Comparison of ENCODE assay signal across 18 cellular contexts in the genomic region with DNA sequence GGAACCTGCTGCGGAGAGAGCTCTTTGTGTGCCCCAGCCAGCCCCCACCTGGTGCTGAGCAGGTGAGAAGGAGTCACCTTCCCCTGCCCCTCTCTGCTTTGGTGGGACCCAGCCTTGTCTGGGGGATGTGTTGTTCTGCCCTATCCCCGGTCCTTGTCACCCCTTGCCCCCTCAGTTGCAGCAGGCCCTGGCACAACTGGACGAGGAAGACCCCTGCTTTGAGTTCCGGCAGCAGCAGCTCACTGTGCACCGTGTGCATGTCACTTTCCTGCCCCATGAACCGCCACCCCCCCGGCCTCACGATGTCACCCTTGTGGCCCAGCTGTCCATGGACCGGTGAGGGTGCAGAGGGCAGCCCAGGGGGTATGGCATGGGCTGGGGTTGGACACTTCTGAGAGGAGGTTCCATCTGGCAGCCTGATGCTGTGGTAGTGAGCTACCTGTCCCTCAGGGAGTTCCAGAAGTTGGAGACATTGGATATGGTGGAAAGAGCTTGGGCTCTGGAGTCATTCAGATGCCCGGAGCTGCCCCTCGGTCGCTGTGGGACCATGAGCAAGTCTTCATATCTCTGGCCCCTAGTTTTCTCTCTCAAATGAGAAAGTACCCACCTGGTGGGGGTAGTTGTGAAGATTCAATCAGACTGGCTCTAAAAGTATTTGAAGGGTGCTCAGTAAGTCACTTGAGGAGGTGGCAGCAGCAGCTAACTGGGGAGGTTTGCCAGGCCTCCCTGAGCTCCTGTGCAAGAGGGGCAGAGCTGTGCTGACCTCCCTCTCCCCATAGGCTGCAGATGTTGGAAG. TPM values are rescaled to one million over a fixed set of nuclear protein-coding genes. Genes with fewer than 3 reads are reported as not detected.
DNase-seq lines count a peak whose midpoint lies in the region; ATAC-seq and TF ChIP-seq lines count a peak whose summit lies in the region.
"Had no signal": no experiment of that assay in that cellular context is flagged by ENCODE, and none has a peak within 500 bp of the region (broad histone marks: within the 10 kb centered on the region; RNA-seq: fewer than 3 reads in every experiment).

No MANE protein-coding gene starts in this region.

- no peaks in the 10 kb centered on the region for H3K9me3 Mint-ChIP-seq in activated CD4-positive, alpha-beta T cell treated with anti-CD3 and anti-CD28 coated beads, Interleukin-2, amount 10 ng/mL, durations not matched to agents 7 days and 5 days
- no peaks in the 10 kb centered on the region for H3K9me3 Mint-ChIP-seq in central memory CD8-positive, alpha-beta T cell
- peaks cover 6% of the 10 kb centered on the region for H3K9me3 Mint-ChIP-seq in nephron progenitor cell
- H3K9me3 Mint-ChIP-seq: activated naive CD4-positive, alpha-beta T cell treated with anti-CD3 and anti-CD28 coated beads, Interleukin-2, amount 50 U/mL, for 72 hours; activated T-cell treated with anti-CD3 and anti-CD28 coated beads, Interleukin-2, amount 50 U/mL, for 4 hours; endodermal cell had no signal

- intact Hi-C loops in sciatic nerve (cut with DNase I), result no loop called here

- ATAC-seq in central memory CD8-positive, alpha-beta T cell (replicated peaks; ENCODE audit: extremely low read depth, poor library complexity, severe bottlenecking), result no peak
- no peak for ATAC-seq in sciatic nerve
- ATAC-seq: activated naive CD4-positive, alpha-beta T cell treated with anti-CD3 and anti-CD28 coated beads, Interleukin-2, amount 50 U/mL, for 72 hours; activated T-cell treated with anti-CD3 and anti-CD28 coated beads, Interleukin-2, amount 50 U/mL, for 4 hours; lower lobe of right lung had no signal

- no peak overlapping the region for H3K4me3 Mint-ChIP-seq in activated CD4-positive, alpha-beta T cell treated with anti-CD3 and anti-CD28 coated beads, Interleukin-2, amount 10 ng/mL, durations not matched to agents 7 days and 5 days
- no peak overlapping the region for H3K4me3 Mint-ChIP-seq in central memory CD8-positive, alpha-beta T cell
- H3K4me3 Mint-ChIP-seq in nephron progenitor cell, result no peak overlapping the region
- H3K4me3 Mint-ChIP-seq: activated T-cell treated with anti-CD3 and anti-CD28 coated beads, Interleukin-2, amount 50 U/mL, for 4 hours; endodermal cell had no signal

- peaks cover 2% of the 10 kb centered on the region for H3K36me3 Mint-ChIP-seq in activated CD4-positive, alpha-beta T cell treated with anti-CD3 and anti-CD28 coated beads, Interleukin-2, amount 10 ng/mL, durations not matched to agents 7 days and 5 days (ENCODE audit: low read depth)
- H3K36me3 Mint-ChIP-seq in central memory CD8-positive, alpha-beta T cell (ENCODE audit: insufficient read depth), result peaks cover 12% of the 10 kb centered on the region
- peaks cover 4% of the 10 kb centered on the region for H3K36me3 Mint-ChIP-seq in nephron progenitor cell (ENCODE audit: low read depth)
- H3K36me3 Mint-ChIP-seq: activated naive CD4-positive, alpha-beta T cell treated with anti-CD3 and anti-CD28 coated beads, Interleukin-2, amount 50 U/mL, for 72 hours had no signal

- no peak for DNase-seq in activated CD4-positive, alpha-beta T cell treated with anti-CD3 and anti-CD28 coated beads, Interleukin-2, amount 10 ng/mL, durations not matched to agents 7 days and 5 days
- DNase-seq in activated CD4-positive, alpha-beta T cell treated with anti-CD3 and anti-CD28 coated beads for 1 hour, result no peak
- DNase-seq in GM10266 (ENCODE audit: extremely low spot score) (peak; percentile 10), sciatic nerve (ENCODE audit: low spot score) (peak; percentile 54), nephron progenitor cell (no peak), D341Med (ENCODE audit: low spot score) (no peak), SHP77 (lab: John Stamatoyannopoulos, UW) (no peak)
- no peak for DNase-seq in central memory CD8-positive, alpha-beta T cell (ENCODE audit: low spot score in 2 of 2)
- DNase-seq: activated T-cell treated with anti-CD3 and anti-CD28 coated beads, Interleukin-2, amount 50 U/mL, for 4 hours; DMS79 treated with DMSO at 0.1 percent for 48 hours; lower lobe of right lung; NCI-H1048; NCI-H2029 treated with DMSO at 0.1 percent for 48 hours; NCI-H446; stimulated activated CD4-positive, alpha-beta T cell treated with anti-CD3 and anti-CD28 coated beads, Interleukin-2, amount 100 ng/mL, for 24 hours had no signal

- CTCF ChIA-PET in activated CD4-positive, alpha-beta T cell treated with anti-CD3 and anti-CD28 coated beads, Interleukin-2, amount 10 ng/mL, durations not matched to agents 7 days and 5 days (lab: Charles Lee), result interaction anchor here (1.1 to 1.6 kb wide), 2 partner anchors 10 to 21 kb away, joined by 3 to 5 read pairs; no protein-coding TSS in a partner anchor

- no peak for TF ChIP-seq CTCF in GM10266 (IDR thresholded peaks at IDR 0.05; ENCODE audit: control insufficient read depth, insufficient read depth, low read depth, missing control alignments)
- TF ChIP-seq CTCF in nephron progenitor cell (IDR thresholded peaks at IDR 0.05), result no peak

- POLR2A ChIA-PET in activated CD4-positive, alpha-beta T cell treated with anti-CD3 and anti-CD28 coated beads, Interleukin-2, amount 10 ng/mL, durations not matched to agents 7 days and 5 days (lab: Charles Lee), result no interaction called here

- H3K4me1 Mint-ChIP-seq in activated CD4-positive, alpha-beta T cell treated with anti-CD3 and anti-CD28 coated beads, Interleukin-2, amount 10 ng/mL, durations not matched to agents 7 days and 5 days, result peaks cover 32% of the 10 kb centered on the region
- peaks cover 40% of the 10 kb centered on the region for H3K4me1 Mint-ChIP-seq in central memory CD8-positive, alpha-beta T cell
- H3K4me1 Mint-ChIP-seq in nephron progenitor cell, result peaks cover 32% of the 10 kb centered on the region

- peak overlapping the region; percentile 46 for H3K27ac Mint-ChIP-seq in activated CD4-positive, alpha-beta T cell treated with anti-CD3 and anti-CD28 coated beads, Interleukin-2, amount 10 ng/mL, durations not matched to agents 7 days and 5 days
- peak overlapping the region; percentile 83 for H3K27ac Mint-ChIP-seq in central memory CD8-positive, alpha-beta T cell (ENCODE audit: low read depth)
- H3K27ac Mint-ChIP-seq in nephron progenitor cell, result no peak overlapping the region
- H3K27ac Mint-ChIP-seq: endodermal cell had no signal

- peaks cover 17% of the 10 kb centered on the region for H3K27me3 Mint-ChIP-seq in activated CD4-positive, alpha-beta T cell treated with anti-CD3 and anti-CD28 coated beads, Interleukin-2, amount 10 ng/mL, durations not matched to agents 7 days and 5 days
- H3K27me3 Mint-ChIP-seq in central memory CD8-positive, alpha-beta T cell, result no peaks in the 10 kb centered on the region
- H3K27me3 Mint-ChIP-seq in nephron progenitor cell (ENCODE audit: low read depth, poor library complexity), result peaks cover 45% of the 10 kb centered on the region

RNA-seq across cellular contexts. Expression of a gene that starts 4.3 kb away (rescaled TPM):
- total RNA-seq in activated CD4-positive, alpha-beta T cell treated with anti-CD3 and anti-CD28 coated beads, Interleukin-2, amount 10 ng/mL, durations not matched to agents 7 days and 5 days, result under 1 TPM; 0.40 to 0.44 TPM
- 1.4 TPM for total RNA-seq in sciatic nerve
- total RNA-seq: A172 had no signal

RNA-seq across cellular contexts. Expression of a gene that starts 9.1 kb away (rescaled TPM):
- 10 to 100 TPM; 47.1 to 51.1 TPM for total RNA-seq in activated CD4-positive, alpha-beta T cell treated with anti-CD3 and anti-CD28 coated beads, Interleukin-2, amount 10 ng/mL, durations not matched to agents 7 days and 5 days
- 19.0 TPM for total RNA-seq in sciatic nerve

RNA-seq across cellular contexts. Expression of a gene that starts 19.7 kb away (rescaled TPM):
- total RNA-seq in activated CD4-positive, alpha-beta T cell treated with anti-CD3 and anti-CD28 coated beads, Interleukin-2, amount 10 ng/mL, durations not matched to agents 7 days and 5 days, result 1 to 10 TPM; 3.2 to 3.9 TPM
- total RNA-seq in sciatic nerve, result not detected

RNA-seq across cellular contexts. Expression of a gene that starts 41.3 kb away (rescaled TPM):
- under 1 TPM; 0.56 to 0.64 TPM for total RNA-seq in activated CD4-positive, alpha-beta T cell treated with anti-CD3 and anti-CD28 coated beads, Interleukin-2, amount 10 ng/mL, durations not matched to agents 7 days and 5 days
- total RNA-seq in sciatic nerve, result 285 TPM

Comparison
In these comparisons a context has a peak if more than half of its experiments do, and no peak if none do; other contexts are left out.
1. DNase-seq: peak in GM10266 (single experiment) and sciatic nerve (single experiment); none in activated CD4-positive, alpha-beta T cell treated with anti-CD3 and anti-CD28 coated beads, Interleukin-2, amount 10 ng/mL, durations not matched to agents 7 days and 5 days (single experiment), activated CD4-positive, alpha-beta T cell treated with anti-CD3 and anti-CD28 coated beads for 1 hour (single experiment), central memory CD8-positive, alpha-beta T cell (0 of 2), nephron progenitor cell (single experiment), D341Med (single experiment) and SHP77 (0 of 2).